In genomic region chr10:30420266-30420665, GRCh38 we compare ENCODE assay signal across 15 cellular contexts. TPM values are rescaled to one million over a fixed set of nuclear protein-coding genes. Genes with fewer than 3 reads are reported as not detected.
DNase-seq lines count a peak whose midpoint lies in the region; ATAC-seq and TF ChIP-seq lines count a peak whose summit lies in the region.
"Had no signal": no experiment of that assay in that cellular context is flagged by ENCODE, and none has a peak within 500 bp of the region (broad histone marks: within the 10 kb centered on the region; RNA-seq: fewer than 3 reads in every experiment).

No MANE protein-coding gene starts in this region.

- H3K36me3 Mint-ChIP-seq in stimulated activated effector memory CD8-positive, alpha-beta T cell treated with anti-CD3 and anti-CD28 coated beads, Interleukin-12 subunit alpha, Interleukin-12 subunit beta, amount 100 ng/mL, for 72 hours: peaks cover 4% of the 10 kb centered on the region

- intact Hi-C loops in right cardiac atrium (cut with DNase I) (no loop called here), transverse colon (cut with DNase I; ENCODE audit: low total_unique reads) (no loop called here)

- no peak for TF ChIP-seq POLR2A in transverse colon (IDR thresholded peaks at IDR 0.05)

- peaks cover 2% of the 10 kb centered on the region for H3K4me1 ChIP-seq in right cardiac atrium (ENCODE audit: control insufficient read depth, insufficient read depth, low read length)
- H3K4me1 ChIP-seq in transverse colon: peaks cover 0 to 35% (median 19%) of the 10 kb centered on the region in 4 donors

- ATAC-seq in GM19023 (IDR thresholded peaks at IDR 0.05; ENCODE audit: unreplicated experiment) (peak; percentile 60), GM21825 (IDR thresholded peaks at IDR 0.05; ENCODE audit: unreplicated experiment) (peak; percentile 49), HG03280 (IDR thresholded peaks at IDR 0.05; ENCODE audit: unreplicated experiment) (peak; percentile 63), right cardiac atrium (no peak)
- ATAC-seq in stimulated activated effector memory CD8-positive, alpha-beta T cell treated with anti-CD3 and anti-CD28 coated beads, Interleukin-12 subunit alpha, Interleukin-12 subunit beta, amount 100 ng/mL, for 72 hours: peak; percentile 68
- ATAC-seq: PC-3, upper lobe of right lung had no signal

- H3K9me3 ChIP-seq in right cardiac atrium (ENCODE audit: control insufficient read depth, low read length) (no peaks in the 10 kb centered on the region), transverse colon (no peaks in the 10 kb centered on the region)
- H3K9me3 ChIP-seq: upper lobe of right lung had no signal

- no peak for DNase-seq in stimulated activated effector memory CD8-positive, alpha-beta T cell treated with anti-CD3 and anti-CD28 coated beads, Interleukin-12 subunit alpha, Interleukin-12 subunit beta, amount 100 ng/mL, for 72 hours (ENCODE audit: low spot score in 2 of 2)
- DNase-seq in RKO (ENCODE audit: low spot score) (no peak), right cardiac atrium (no peak), CD1c-positive myeloid dendritic cell (ENCODE audit: extremely low spot score) (no peak), transverse colon (no peak)
- DNase-seq: DMS79, mesenchymal stem cell, NCI-H187, PC-3, T1000, upper lobe of right lung had no signal

- H3K4me1 Mint-ChIP-seq in stimulated activated effector memory CD8-positive, alpha-beta T cell treated with anti-CD3 and anti-CD28 coated beads, Interleukin-12 subunit alpha, Interleukin-12 subunit beta, amount 100 ng/mL, for 72 hours: peaks cover 42% of the 10 kb centered on the region

- H3K27ac Mint-ChIP-seq in stimulated activated effector memory CD8-positive, alpha-beta T cell treated with anti-CD3 and anti-CD28 coated beads, Interleukin-12 subunit alpha, Interleukin-12 subunit beta, amount 100 ng/mL, for 72 hours: no peak overlapping the region

- no peak overlapping the region for H3K4me3 ChIP-seq in right cardiac atrium (ENCODE audit: low read length)
- H3K4me3 ChIP-seq in transverse colon: no peak overlapping the region
- H3K4me3 ChIP-seq: hepatocyte, upper lobe of right lung had no signal

- 98% methylated on average over 2 of the region's 2 CpGs for WGBS in right cardiac atrium
- WGBS in transverse colon (ENCODE audit: low coverage in 1 of 2), 2 donors: 89% methylated on average over 2 of the region's 2 CpGs; no CpG with 5 or more reads in 1 of the 2 donors

- H3K27me3 ChIP-seq in right cardiac atrium (ENCODE audit: control insufficient read depth, insufficient read depth) (no peaks in the 10 kb centered on the region), transverse colon (no peaks in the 10 kb centered on the region)
- H3K27me3 ChIP-seq: hepatocyte, upper lobe of right lung had no signal

- no peaks in the 10 kb centered on the region for H3K9me3 Mint-ChIP-seq in stimulated activated effector memory CD8-positive, alpha-beta T cell treated with anti-CD3 and anti-CD28 coated beads, Interleukin-12 subunit alpha, Interleukin-12 subunit beta, amount 100 ng/mL, for 72 hours

- TF ChIP-seq EP300 in transverse colon (IDR thresholded peaks at IDR 0.05; ENCODE audit: low read depth): no peak

- no peaks in the 10 kb centered on the region for H3K36me3 ChIP-seq in transverse colon
- H3K36me3 ChIP-seq: upper lobe of right lung had no signal

- in situ Hi-C loops in transverse colon (cut with MboI; ENCODE audit: low pct_ligation_motif_present in 1 of 4, low pct_unique_long_range_greater_than_20kb in 1 of 4, low sequenced_read_pairs in 3 of 4): no loop called here

- TF ChIP-seq CTCF in transverse colon (IDR thresholded peaks at IDR 0.05): no peak

- H3K4me3 Mint-ChIP-seq in stimulated activated effector memory CD8-positive, alpha-beta T cell treated with anti-CD3 and anti-CD28 coated beads, Interleukin-12 subunit alpha, Interleukin-12 subunit beta, amount 100 ng/mL, for 72 hours: no peak overlapping the region

- H3K27ac ChIP-seq in right cardiac atrium (ENCODE audit: low read length) (no peak overlapping the region), transverse colon (no peak overlapping the region)
- H3K27ac ChIP-seq: hepatocyte, upper lobe of right lung had no signal

RNA-seq across cellular contexts. Expression of gene MAP3K8, which starts 13.7 kb away (rescaled TPM):
- total RNA-seq in right cardiac atrium (10 to 100 TPM in 2 of 4 donors, 1 to 10 TPM in 2; 7.7 to 17.2 (median 9.6) TPM), transverse colon (10 to 100 TPM in 2 of 4 donors, 1 to 10 TPM in 2; 2.2 to 26.7 (median 11.8) TPM)
- polyA plus RNA-seq in right cardiac atrium: 6.5 TPM

Comparison
In these comparisons a context has a peak if more than half of its experiments do, and no peak if none do; other contexts are left out.
1. ATAC-seq: peak in GM19023 (single experiment), GM21825 (single experiment), HG03280 (single experiment) and stimulated activated effector memory CD8-positive, alpha-beta T cell treated with anti-CD3 and anti-CD28 coated beads, Interleukin-12 subunit alpha, Interleukin-12 subunit beta, amount 100 ng/mL, for 72 hours (single experiment); none in right cardiac atrium (0 of 2).